In the genomic region with DNA sequence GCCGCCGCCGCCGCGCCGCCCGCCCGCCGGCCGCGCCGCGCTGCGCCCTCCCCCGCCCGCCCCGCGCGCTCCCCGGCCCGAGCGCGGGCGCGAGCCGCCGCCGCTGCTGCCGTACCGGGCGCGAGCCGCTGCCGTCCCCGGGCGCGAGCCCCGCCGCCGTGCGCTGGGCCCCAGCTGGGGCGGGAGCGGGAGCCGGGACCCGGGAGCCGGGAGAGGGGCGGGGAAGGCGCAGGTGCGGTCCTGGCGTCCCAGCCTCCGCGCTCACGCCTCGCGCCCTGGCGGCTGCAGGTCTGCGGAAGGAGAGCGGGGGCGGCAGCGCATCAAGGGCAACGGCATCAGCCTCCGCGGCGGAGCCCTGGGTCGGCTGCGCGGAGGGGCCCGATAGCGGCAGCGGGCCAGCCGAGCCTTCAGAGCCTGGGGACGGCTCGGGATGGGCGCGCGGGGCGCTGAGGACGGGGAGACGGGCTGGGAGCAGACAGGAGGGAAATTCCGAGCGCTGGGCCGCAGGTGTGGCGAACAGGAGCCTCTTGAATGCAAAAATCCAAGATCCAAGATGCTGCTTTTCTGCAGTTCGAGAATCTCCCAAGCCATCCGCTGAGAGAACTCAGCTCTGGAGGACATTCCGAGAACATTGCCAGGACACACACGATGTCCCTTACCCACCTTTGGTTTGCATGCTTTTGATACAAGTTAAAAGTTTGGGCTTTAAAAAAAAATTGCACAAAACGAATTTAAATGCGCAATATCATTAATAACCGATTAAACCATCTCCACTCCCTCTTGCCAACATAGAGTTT, we compare ENCODE assay signal across 8 cellular contexts.
DNase-seq lines count a peak whose midpoint lies in the region; ATAC-seq and TF ChIP-seq lines count a peak whose summit lies in the region.

No MANE protein-coding gene starts in this region.

- no peak for TF ChIP-seq POLR2A in IMR-90 (IDR thresholded peaks at IDR 0.05; ENCODE audit: low read depth, low read length)

- no peak overlapping the region for H2BK15ac ChIP-seq in IMR-90 (ENCODE audit: low read depth, low read length)

- H3K9ac ChIP-seq in IMR-90 (ENCODE audit: low read depth, low read length) (no peak overlapping the region), subcutaneous abdominal adipose tissue (ENCODE audit: low read length in 5 of 5) (no peak overlapping the region)

- H3K4me1 ChIP-seq in IMR-90 (ENCODE audit: control insufficient read depth, insufficient read depth, low read length) = no peaks in the 10 kb centered on the region
- peaks cover 0 to 25% (median 8%) of the 10 kb centered on the region in 5 donors for H3K4me1 ChIP-seq in subcutaneous abdominal adipose tissue (ENCODE audit: control insufficient read depth in 5 of 5, insufficient read depth in 5 of 5, low read length in 5 of 5)

- BruUV-seq in IMR-90 (replicated peaks; lab: Mats Ljungman, UMichigan) = no TSS peak

- 1% methylated on average over 52 of the region's 90 CpGs; no CpG with 5 or more reads in 1 of the 2 experiments for WGBS in IMR-90 (ENCODE audit: extremely low coverage in 2 of 2, insufficient read length in 1 of 2), 2 experiments

- TF ChIP-seq RAD21 in IMR-90 (IDR thresholded peaks at IDR 0.05; ENCODE audit: low read length) = no peak

- no peak overlapping the region for H2BK120ac ChIP-seq in IMR-90 (ENCODE audit: low read depth, low read length)

- H4K20me1 ChIP-seq in IMR-90 (ENCODE audit: insufficient read depth, low read length) = no peaks in the 10 kb centered on the region; the same call in 1 of the 2 replicates

- POLR2A ChIA-PET in IMR-90 (lab: Charles Lee; ENCODE audit: unreplicated experiment) = no interaction called here

- H3K23ac ChIP-seq in IMR-90 (ENCODE audit: low read depth, low read length) = no peak overlapping the region

- peaks cover 54% of the 10 kb centered on the region for H3K27me3 ChIP-seq in IMR-90 (ENCODE audit: control insufficient read depth, insufficient read depth, low read length)
- H3K27me3 ChIP-seq in subcutaneous abdominal adipose tissue (ENCODE audit: control insufficient read depth in 5 of 5, insufficient read depth in 4 of 5, low read length in 5 of 5) = peaks cover 26 to 53% (median 36%) of the 10 kb centered on the region in 5 donors

- H3K36me3 ChIP-seq in IMR-90 (ENCODE audit: control insufficient read depth, insufficient read depth, low read length) (no peaks in the 10 kb centered on the region), subcutaneous abdominal adipose tissue (ENCODE audit: control insufficient read depth in 5 of 5, insufficient read depth in 5 of 5, low read length in 5 of 5) (no peaks in the 10 kb centered on the region)

- H3K56ac ChIP-seq in IMR-90 (ENCODE audit: extremely low read depth, insufficient read depth, low read length) = no peak overlapping the region

- intact Hi-C loops in IMR-90 (cut with micrococcal nuclease) = no loop called here

- no peak overlapping the region for H4K91ac ChIP-seq in IMR-90 (ENCODE audit: insufficient read depth, low read depth, low read length)

- H3K18ac ChIP-seq in IMR-90 (ENCODE audit: low read depth, low read length) = no peak overlapping the region

- in situ Hi-C loops in IMR-90 (cut with MboI; ENCODE audit: low sequenced_read_pairs) = no loop called here

- no peak overlapping the region for H2AK5ac ChIP-seq in IMR-90 (ENCODE audit: low read depth, low read length)

- H3K4me3 ChIP-seq in IMR-90 (ENCODE audit: insufficient read depth, low read depth, low read length) = peak overlapping the region; percentile 13; the same call in 1 of the 2 replicates
- peak overlapping the region in 4 of 5 donors; percentile 27 to 63 (median 53) for H3K4me3 ChIP-seq in subcutaneous abdominal adipose tissue (ENCODE audit: low read depth in 1 of 5, low read length in 5 of 5)

- DNase-seq in COR-L47 (lab: John Stamatoyannopoulos, UW) = peak; percentile 47
- no peak for DNase-seq in IMR-90
- DNase-seq in astrocyte of the hippocampus (ENCODE audit: low read depth, low spot score) = peak; percentile 57
- DNase-seq in left lobe of liver (ENCODE audit: low spot score) = no peak
- no peak for DNase-seq in cortex of kidney (lab: John Stamatoyannopoulos, UW)

- TF ChIP-seq CTCF in IMR-90 (conservative IDR thresholded peaks at IDR 0.05; ENCODE audit: low read depth, low read length) = no peak

- H3K27ac ChIP-seq in IMR-90 (ENCODE audit: insufficient read depth, low read length) (no peak overlapping the region), subcutaneous abdominal adipose tissue (ENCODE audit: low read depth, low read length) (no peak overlapping the region)

- no peak overlapping the region for H3K4me2 ChIP-seq in IMR-90 (ENCODE audit: low read depth, low read length)

- ATAC-seq in IMR-90 (ENCODE audit: low read depth) (peak; percentile 31; the same call in 1 of the 2 replicates), left lobe of liver (peak; percentile 64), GM21367 (IDR thresholded peaks at IDR 0.05; ENCODE audit: unreplicated experiment) (no peak), GM18520 (IDR thresholded peaks at IDR 0.05; ENCODE audit: unreplicated experiment) (no peak)

- CTCF ChIA-PET in IMR-90 (lab: Yijun Ruan, JAX) = no interaction called here

- H2BK5ac ChIP-seq in IMR-90 (ENCODE audit: low read depth, low read length, poor library complexity, severe bottlenecking) = no peak overlapping the region

- no peaks in the 10 kb centered on the region for H3K9me1 ChIP-seq in IMR-90 (ENCODE audit: insufficient read depth, low read length)

- no peak overlapping the region for H4K8ac ChIP-seq in IMR-90 (ENCODE audit: low read depth in 2 of 2, low read length in 2 of 2)

- dilution Hi-C loops in IMR-90 (cut with HindIII; ENCODE audit: low sequenced_read_pairs, unreplicated experiment) = no loop called here

- peak overlapping the region; percentile 46 for H2AFZ ChIP-seq in IMR-90 (replicated peaks; ENCODE audit: low read length, poor library complexity)

- no peak overlapping the region for H2AK9ac ChIP-seq in IMR-90 (replicated peaks; ENCODE audit: low read depth, low read length, poor library complexity)

- H3K79me1 ChIP-seq in IMR-90 (ENCODE audit: low read depth in 1 of 2, low read length in 2 of 2) = no peaks in the 10 kb centered on the region

- H4K5ac ChIP-seq in IMR-90 (ENCODE audit: low read depth, low read length) = no peak overlapping the region

- H3K9me3 ChIP-seq in IMR-90 (ENCODE audit: control insufficient read depth, insufficient read depth, low read length) (0 out of 2 replicates have a peak, but pooled peaks cover 2% of the 10 kb centered on the region), subcutaneous abdominal adipose tissue (ENCODE audit: control insufficient read depth in 5 of 5, low read length in 5 of 5) (no peaks in the 10 kb centered on the region)

- no peak overlapping the region for H2BK20ac ChIP-seq in IMR-90 (ENCODE audit: low read depth, low read length)

- no peak overlapping the region for H3K14ac ChIP-seq in IMR-90 (replicated peaks; ENCODE audit: low read depth, low read length)

- no peak overlapping the region for H3K4ac ChIP-seq in IMR-90 (ENCODE audit: low read depth, low read length)

TF ChIP-seq in IMR-90, 13 proteins besides CTCF, POLR2A, EP300 and RAD21:
- TF ChIP-seq CHD1 (IDR thresholded peaks at IDR 0.05; ENCODE audit: low read depth, low read length) (no peak), MXI1 (IDR thresholded peaks at IDR 0.05; ENCODE audit: borderline replicate concordance, low read depth, low read length) (no peak), MAZ (IDR thresholded peaks at IDR 0.05; ENCODE audit: borderline replicate concordance, low read depth, low read length) (no peak), FOS (IDR thresholded peaks at IDR 0.05; ENCODE audit: low read depth, low read length) (no peak), NFE2L2 (IDR thresholded peaks at IDR 0.05; ENCODE audit: low read depth, low read length) (no peak), BHLHE40 (IDR thresholded peaks at IDR 0.05; ENCODE audit: low read depth, low read length) (no peak), ELK1 (IDR thresholded peaks at IDR 0.05; ENCODE audit: borderline replicate concordance, low read depth, low read length) (no peak), MAFK (IDR thresholded peaks at IDR 0.05; ENCODE audit: low read depth, low read length) (no peak), RFX5 (IDR thresholded peaks at IDR 0.05; ENCODE audit: low read depth, low read length) (no peak), CEBPB (IDR thresholded peaks at IDR 0.05; ENCODE audit: low read depth, low read length) (no peak), RCOR1 (IDR thresholded peaks at IDR 0.05; ENCODE audit: insufficient replicate concordance, low read length) (no peak)
- TF ChIP-seq, protein P1, sequence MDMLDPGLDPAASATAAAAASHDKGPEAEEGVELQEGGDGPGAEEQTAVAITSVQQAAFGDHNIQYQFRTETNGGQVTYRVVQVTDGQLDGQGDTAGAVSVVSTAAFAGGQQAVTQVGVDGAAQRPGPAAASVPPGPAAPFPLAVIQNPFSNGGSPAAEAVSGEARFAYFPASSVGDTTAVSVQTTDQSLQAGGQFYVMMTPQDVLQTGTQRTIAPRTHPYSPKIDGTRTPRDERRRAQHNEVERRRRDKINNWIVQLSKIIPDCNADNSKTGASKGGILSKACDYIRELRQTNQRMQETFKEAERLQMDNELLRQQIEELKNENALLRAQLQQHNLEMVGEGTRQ (IDR thresholded peaks at IDR 0.05; ENCODE audit: low read depth, low read length) = no peak

Comparison
In these comparisons a context has a peak if more than half of its experiments do, and no peak if none do; other contexts are left out.
1. DNase-seq: peak in COR-L47 (single experiment) and astrocyte of the hippocampus (single experiment); none in IMR-90 (single experiment), left lobe of liver (single experiment) and cortex of kidney (single experiment).
2. ATAC-seq: peak in IMR-90 (single experiment) and left lobe of liver (single experiment); none in GM21367 (single experiment) and GM18520 (single experiment).